1 cellular context compared by ENCODE assay signal in genomic region chr14:23567186-23568020, GRCh38.
TF ChIP-seq lines count a peak whose summit lies in the region.

AP1G2 (minus strand) TSS chr14:23567791; CDS start chr14:23567314, 477 bp downstream.

TF ChIP-seq in K562, 482 proteins besides CTCF, POLR2A, EP300 and RAD21 (continued from another document and continues in another):
- 0 out of 6 replicates have a peak, but pooled peaks of 1 of the 3 experiments have one; percentile 25 for TF ChIP-seq ZBTB11 (CRISPR knock-in tag; IDR thresholded peaks at IDR 0.05)
- peak; percentile 86 for TF ChIP-seq SUPT5H (IDR thresholded peaks at IDR 0.05)
- TF ChIP-seq HBP1 (CRISPR knock-in tag; IDR thresholded peaks at IDR 0.05) = peak; percentile 54; the same call in 1 of the 2 replicates
- 0 out of 2 replicates have a peak, but pooled peaks have one; percentile 36 for TF ChIP-seq MTA1 (IDR thresholded peaks at IDR 0.05; ENCODE audit: borderline replicate concordance)
- 0 out of 2 replicates have a peak, but pooled peaks have one; percentile 19 for TF ChIP-seq ATF7 (IDR thresholded peaks at IDR 0.05)
- TF ChIP-seq SMARCA4 (IDR thresholded peaks at IDR 0.05) = peak; percentile 34; the same call in 1 of the 2 replicates
- TF ChIP-seq MAZ (CRISPR knock-in tag; conservative IDR thresholded peaks at IDR 0.05 in 1 of 2, IDR thresholded peaks at IDR 0.05 in 1 of 2) = peak; percentile 70 to 71; a peak in 3 of 4 replicates
- peak; percentile 66; the same call in 1 of the 2 replicates for TF ChIP-seq NKRF (IDR thresholded peaks at IDR 0.05; ENCODE audit: borderline replicate concordance)
- TF ChIP-seq PHF8 (IDR thresholded peaks at IDR 0.05; ENCODE audit: borderline replicate concordance, low read length) = peak; percentile 78; the same call in 1 of the 2 replicates
- TF ChIP-seq POLR2G (IDR thresholded peaks at IDR 0.05; ENCODE audit: low read depth, low read length) = peak; percentile 85
- TF ChIP-seq TAF7 (tag; IDR thresholded peaks at IDR 0.05) = 0 out of 2 replicates have a peak, but pooled peaks have one; percentile 28
- peak; percentile 97 for TF ChIP-seq NRF1 (conservative IDR thresholded peaks at IDR 0.05 in 1 of 2, IDR thresholded peaks at IDR 0.05 in 1 of 2)
- TF ChIP-seq XRCC5 (IDR thresholded peaks at IDR 0.05; ENCODE audit: low read depth, low read length) = peak; percentile 68; the same call in 1 of the 2 replicates
- TF ChIP-seq HDGF (IDR thresholded peaks at IDR 0.05) = no peak
- TF ChIP-seq NR2C1 (IDR thresholded peaks at IDR 0.05) = no peak
- TF ChIP-seq NR2C1 (tag; IDR thresholded peaks at IDR 0.05) = 0 out of 2 replicates have a peak, but pooled peaks have one; percentile 37
- peak; percentile 58 for TF ChIP-seq VEZF1 (CRISPR knock-in tag; IDR thresholded peaks at IDR 0.05)
- no peak for TF ChIP-seq ZC3H11A (IDR thresholded peaks at IDR 0.05; ENCODE audit: low read depth, low read length)
- peak in 1 of 2 experiments; percentile 52; a peak in 1 of 4 replicates for TF ChIP-seq MNT (conservative IDR thresholded peaks at IDR 0.05)
- peak; percentile 77 for TF ChIP-seq L3MBTL2 (IDR thresholded peaks at IDR 0.05)
- peak; percentile 83 for TF ChIP-seq MEIS2 (IDR thresholded peaks at IDR 0.05; ENCODE audit: partially characterized antibody)
- no peak for TF ChIP-seq NR2C2 (CRISPR knock-in tag; IDR thresholded peaks at IDR 0.05)
- TF ChIP-seq NR2C2 (tag; IDR thresholded peaks at IDR 0.05) = peak; percentile 76; the same call in 1 of the 2 replicates
- TF ChIP-seq HDAC2 (IDR thresholded peaks at IDR 0.05) = peak; percentile 56; the same call in 1 of the 2 replicates
- TF ChIP-seq POLR2AphosphoS2 (IDR thresholded peaks at IDR 0.05; ENCODE audit: low read length) = peak; percentile 51; the same call in 1 of the 2 replicates
- peak in 1 of 2 experiments; percentile 23; a peak in 1 of 4 replicates for TF ChIP-seq RCOR1 (IDR thresholded peaks at IDR 0.05; ENCODE audit: borderline replicate concordance in 1 of 2, low read depth in 2 of 2, low read length in 2 of 2)
- TF ChIP-seq E2F8 (IDR thresholded peaks at IDR 0.05; ENCODE audit: low read depth, partially characterized antibody) = peak; percentile 25
- peak; percentile 71; the same call in 1 of the 2 replicates for TF ChIP-seq EP400 (IDR thresholded peaks at IDR 0.05)
- no peak for TF ChIP-seq RAD51 (IDR thresholded peaks at IDR 0.05; ENCODE audit: borderline replicate concordance, low read depth)
- TF ChIP-seq CXXC5 (CRISPR knock-in tag; IDR thresholded peaks at IDR 0.05) = peak; percentile 61
- no peak for TF ChIP-seq FIP1L1 (IDR thresholded peaks at IDR 0.05; ENCODE audit: low read depth, low read length, poor library complexity, severe bottlenecking)
- 0 out of 4 replicates have a peak, but pooled peaks of 1 of the 2 experiments have one; percentile 37 for TF ChIP-seq KDM4B (IDR thresholded peaks at IDR 0.05; ENCODE audit: borderline replicate concordance in 2 of 2, low read depth in 1 of 2)
- TF ChIP-seq MXI1 (IDR thresholded peaks at IDR 0.05; ENCODE audit: low read depth, low read length) = 0 out of 2 replicates have a peak, but pooled peaks have one; percentile 35
- peak; percentile 68 for TF ChIP-seq PHF20 (IDR thresholded peaks at IDR 0.05; ENCODE audit: partially characterized antibody)
- TF ChIP-seq NFIC (IDR thresholded peaks at IDR 0.05) = 0 out of 2 replicates have a peak, but pooled peaks have one; percentile 3
- TF ChIP-seq TGIF2 (CRISPR knock-in tag; IDR thresholded peaks at IDR 0.05) = no peak
- TF ChIP-seq FOXK2 (conservative IDR thresholded peaks at IDR 0.05 in 1 of 2, IDR thresholded peaks at IDR 0.05 in 1 of 2; ENCODE audit: low read depth in 2 of 2) = peak in 1 of 2 experiments; percentile 51; a peak in 2 of 4 replicates
- peak; percentile 64; the same call in 1 of the 2 replicates for TF ChIP-seq ZNF263 (CRISPR knock-in tag; IDR thresholded peaks at IDR 0.05; ENCODE audit: borderline replicate concordance)
- no peak for TF ChIP-seq EHMT2 (IDR thresholded peaks at IDR 0.05)
- TF ChIP-seq ZNF217 (CRISPR knock-in tag; IDR thresholded peaks at IDR 0.05) = no peak
- peak; percentile 47 for TF ChIP-seq HMGN3 (IDR thresholded peaks at IDR 0.05; ENCODE audit: borderline replicate concordance, extremely low read depth, insufficient read length, low read depth, low read length)
- 0 out of 2 replicates have a peak, but pooled peaks have one; percentile 23 for TF ChIP-seq ZZZ3 (IDR thresholded peaks at IDR 0.05)
- peak; percentile 48; the same call in 1 of the 2 replicates for TF ChIP-seq MTA3 (IDR thresholded peaks at IDR 0.05; ENCODE audit: borderline replicate concordance)
- peak; percentile 86 for TF ChIP-seq ELF1 (tag; IDR thresholded peaks at IDR 0.05)
- peak; percentile 96 for TF ChIP-seq ZBTB2 (IDR thresholded peaks at IDR 0.05)
- TF ChIP-seq ASH1L (IDR thresholded peaks at IDR 0.05; ENCODE audit: borderline replicate concordance, low read depth, partially characterized antibody) = peak; percentile 26
- TF ChIP-seq NCOA2 (IDR thresholded peaks at IDR 0.05; ENCODE audit: partially characterized antibody in 2 of 2) = no peak
- TF ChIP-seq ZFP91 (CRISPR knock-in tag; IDR thresholded peaks at IDR 0.05) = no peak
- TF ChIP-seq BCOR (IDR thresholded peaks at IDR 0.05) = peak; percentile 31
- TF ChIP-seq OTX1 (CRISPR knock-in tag; IDR thresholded peaks at IDR 0.05) = 0 out of 2 replicates have a peak, but pooled peaks have one; percentile 74
